Comparison of ENCODE assay signal across 1 cellular context in genomic region chr17:77618173-77618572, GRCh38.
TF ChIP-seq lines count a peak whose summit lies in the region.

No MANE protein-coding gene starts in this region.

TF ChIP-seq in H1, 55 proteins besides CTCF, POLR2A, EP300 and RAD21:
- TF ChIP-seq CHD7 (IDR thresholded peaks at IDR 0.05; ENCODE audit: insufficient replicate concordance, low read length), result no peak
- no peak for TF ChIP-seq POU5F1 (IDR thresholded peaks at IDR 0.05; ENCODE audit: low read depth, low read length)
- no peak for TF ChIP-seq KDM4A (IDR thresholded peaks at IDR 0.05; ENCODE audit: low read depth, low read length, severe bottlenecking)
- TF ChIP-seq SRF (IDR thresholded peaks at IDR 0.05; ENCODE audit: low read depth, low read length), result no peak
- TF ChIP-seq TBP (IDR thresholded peaks at IDR 0.05; ENCODE audit: low read depth, low read length), result no peak
- no peak for TF ChIP-seq SUZ12 (IDR thresholded peaks at IDR 0.05; ENCODE audit: low read length)
- TF ChIP-seq CBX5 (IDR thresholded peaks at IDR 0.05; ENCODE audit: low read depth, low read length), result no peak
- no peak for TF ChIP-seq CTBP2 (IDR thresholded peaks at IDR 0.05; ENCODE audit: borderline replicate concordance, insufficient read depth, insufficient read length, low read length)
- TF ChIP-seq USF2 (IDR thresholded peaks at IDR 0.05; ENCODE audit: low read length), result no peak
- no peak for TF ChIP-seq RNF2 (IDR thresholded peaks at IDR 0.05; ENCODE audit: borderline replicate concordance, low read depth, low read length, missing control alignments, poor library complexity, severe bottlenecking)
- no peak for TF ChIP-seq MAFK (IDR thresholded peaks at IDR 0.05; ENCODE audit: low read depth, low read length)
- no peak for TF ChIP-seq PHF8 (conservative IDR thresholded peaks at IDR 0.05; ENCODE audit: low read depth, low read length)
- no peak for TF ChIP-seq ATF2 (IDR thresholded peaks at IDR 0.05; ENCODE audit: low read length)
- TF ChIP-seq YY1 (IDR thresholded peaks at IDR 0.05; ENCODE audit: low read depth, low read length), result no peak
- TF ChIP-seq CEBPB (IDR thresholded peaks at IDR 0.05; ENCODE audit: low read depth, low read length), result no peak
